ENCODE assay signal across 8 cellular contexts in genomic region chr15:73633111-73633990, GRCh38. TPM values are rescaled to one million over a fixed set of nuclear protein-coding genes. Genes with fewer than 3 reads are reported as not detected.
DNase-seq lines count a peak whose midpoint lies in the region; ATAC-seq and TF ChIP-seq lines count a peak whose summit lies in the region.

NPTN (minus strand) TSS chr15:73633389; CDS start chr15:73633215, 174 bp downstream.

- H2AFZ ChIP-seq in ACC112 (ENCODE audit: low read length, unreplicated experiment) (peak within 1 kb of the TSS; percentile 16), mammary epithelial cell (ENCODE audit: low read depth, low read length) (peak within 1 kb of the TSS; percentile 43), smooth muscle cell (ENCODE audit: low read depth) (no peak within 1 kb of the TSS)

- H3K9ac ChIP-seq in mammary epithelial cell (ENCODE audit: insufficient read depth, low read length) (peak within 1 kb of the TSS; percentile 84), smooth muscle cell (ENCODE audit: low read depth) (peak within 1 kb of the TSS; percentile 96)

- H3K4me2 ChIP-seq in mammary epithelial cell (ENCODE audit: insufficient read depth, low read depth, low read length) = peak within 1 kb of the TSS; percentile 92
- H3K4me2 ChIP-seq in smooth muscle cell = peak within 1 kb of the TSS; percentile 91

- peak; percentile 28; the same call in 1 of the 2 replicates for TF ChIP-seq CTCF in WERI-Rb-1 (IDR thresholded peaks at IDR 0.05; ENCODE audit: low read depth, low read length)
- TF ChIP-seq CTCF in mammary epithelial cell (conservative IDR thresholded peaks at IDR 0.05 in 1 of 2, IDR thresholded peaks at IDR 0.05 in 1 of 2; ENCODE audit: extremely low read depth in 1 of 2, insufficient read depth in 1 of 2, low read depth in 1 of 2, low read length in 2 of 2) = no peak
- no peak for TF ChIP-seq CTCF in smooth muscle cell (IDR thresholded peaks at IDR 0.05; ENCODE audit: borderline replicate concordance, insufficient read depth, poor library complexity, severe bottlenecking)

- DNase-seq in NCI-H2196 treated with DMSO at 0.1 percent for 48 hours (lab: John Stamatoyannopoulos, UW; ENCODE audit: unreplicated experiment) (peak; percentile 91), WERI-Rb-1 (peak; percentile 98), mammary epithelial cell (peak; percentile 98), iPS-NIHi11 (ENCODE audit: low spot score) (peak; percentile 97), smooth muscle cell (lab: John Stamatoyannopoulos, UW; ENCODE audit: unreplicated experiment) (peak; percentile 94)

- CTCF ChIA-PET in mammary epithelial cell (lab: Charles Lee; ENCODE audit: low non-redundant PET) = interaction anchor here (1.0 kb wide), 1 partner anchor 73 kb away, joined by 3 read pairs; no protein-coding TSS in a partner anchor

- no peaks in the 10 kb centered on the region for H3K27me3 ChIP-seq in ACC112 (ENCODE audit: insufficient read depth, low read length)
- no peaks in the 10 kb centered on the region for H3K27me3 ChIP-seq in WERI-Rb-1 (ENCODE audit: insufficient read depth, low read depth, severe bottlenecking)
- no peaks in the 10 kb centered on the region for H3K27me3 ChIP-seq in mammary epithelial cell (ENCODE audit: insufficient read depth, low read length)
- H3K27me3 ChIP-seq in smooth muscle cell (ENCODE audit: low read depth) = no peaks in the 10 kb centered on the region

- H3K4me1 ChIP-seq in ACC112 (ENCODE audit: control insufficient read depth, insufficient read depth, low read length, unreplicated experiment) = peaks cover 42% of the 10 kb centered on the region
- H3K4me1 ChIP-seq in mammary epithelial cell (ENCODE audit: insufficient read depth, low read length) = peaks cover 58% of the 10 kb centered on the region
- peaks cover 46% of the 10 kb centered on the region for H3K4me1 ChIP-seq in smooth muscle cell (ENCODE audit: low read depth)

- H4K20me1 ChIP-seq in mammary epithelial cell (ENCODE audit: insufficient read depth, low read length) (peaks cover 2% of the 10 kb centered on the region), smooth muscle cell (ENCODE audit: low read depth) (peaks cover 41% of the 10 kb centered on the region)

- H3K79me2 ChIP-seq in ACC112 (ENCODE audit: control insufficient read depth, insufficient read depth, low read length, unreplicated experiment) = peaks cover 44% of the 10 kb centered on the region
- H3K79me2 ChIP-seq in mammary epithelial cell (ENCODE audit: insufficient read depth, low read length) = peaks cover 46% of the 10 kb centered on the region
- H3K79me2 ChIP-seq in smooth muscle cell (ENCODE audit: low read depth) = peaks cover 46% of the 10 kb centered on the region

- WGBS in mammary epithelial cell (ENCODE audit: low coverage, missing lambda C conversion rate) = 2% methylated on average over 16 of the region's 62 CpGs
- WGBS in smooth muscle cell (ENCODE audit: low lambda C conversion rate) = 6% methylated on average over 22 of the region's 62 CpGs

- in situ Hi-C loops in mammary epithelial cell (cut with MboI; ENCODE audit: low sequenced_read_pairs in 2 of 2) = loop anchor here in 1 of 2 donors (10.0 kb wide), 1 partner anchor 59 kb away; no protein-coding TSS in a partner anchor

- TSS peak; percentile 93 for BruUV-seq in mammary epithelial cell (replicated peaks; lab: Mats Ljungman, UMichigan)

- intact Hi-C loops in mammary epithelial cell (cut with micrococcal nuclease) = loop anchor here (2.0 to 5.0 kb wide), 2 partner anchors 51 to 56 kb away; partner anchors contain the start of gene CD276

- ATAC-seq in GM18870 (IDR thresholded peaks at IDR 0.05; ENCODE audit: unreplicated experiment) (peak; percentile 62), HG03135 (IDR thresholded peaks at IDR 0.05; ENCODE audit: unreplicated experiment) (peak; percentile 92)

- peak within 1 kb of the TSS; percentile 88 for H3K4me3 ChIP-seq in ACC112 (ENCODE audit: low read depth, low read length)
- H3K4me3 ChIP-seq in WERI-Rb-1 (ENCODE audit: low read depth, low read length) = peak within 1 kb of the TSS; percentile 88
- H3K4me3 ChIP-seq in mammary epithelial cell (replicated peaks in 1 of 3; ENCODE audit: insufficient read depth in 1 of 3, low read depth in 2 of 3, low read length in 3 of 3) = peak within 1 kb of the TSS; percentile 59 to 78 (median 74)
- peak within 1 kb of the TSS; percentile 81 for H3K4me3 ChIP-seq in smooth muscle cell

- dilution Hi-C loops in mammary epithelial cell (cut with HindIII; ENCODE audit: low sequenced_read_pairs) = loop anchor here (5.0 kb wide), 2 partner anchors 36 to 64 kb away; no protein-coding TSS in a partner anchor

- H3F3A ChIP-seq in smooth muscle cell (ENCODE audit: low read depth) = peaks cover 7% of the 10 kb centered on the region

- H3K36me3 ChIP-seq in ACC112 (ENCODE audit: insufficient read depth, low read length) (no peaks in the 10 kb centered on the region), WERI-Rb-1 (no peaks in the 10 kb centered on the region), mammary epithelial cell (ENCODE audit: insufficient read depth, low read length) (no peaks in the 10 kb centered on the region), smooth muscle cell (ENCODE audit: low read depth) (no peaks in the 10 kb centered on the region)

- H3K9me3 ChIP-seq in WERI-Rb-1 (ENCODE audit: severe bottlenecking) (no peaks in the 10 kb centered on the region), mammary epithelial cell (replicated peaks; ENCODE audit: insufficient read depth, low read length) (no peaks in the 10 kb centered on the region), smooth muscle cell (replicated peaks; ENCODE audit: low read depth) (no peaks in the 10 kb centered on the region)

- peak within 1 kb of the TSS; percentile 93 for H3K27ac ChIP-seq in ACC112 (ENCODE audit: low read depth, low read length)
- peak within 1 kb of the TSS; percentile 80 for H3K27ac ChIP-seq in WERI-Rb-1
- H3K27ac ChIP-seq in mammary epithelial cell (ENCODE audit: insufficient read depth, low read depth, low read length) = peak within 1 kb of the TSS; percentile 96
- H3K27ac ChIP-seq in smooth muscle cell (ENCODE audit: low read depth) = peak within 1 kb of the TSS; percentile 99

RNA-seq across cellular contexts. Expression of gene NPTN, which starts in this region (rescaled TPM):
- total RNA-seq in mammary epithelial cell = 100 to 1,000 TPM; 118 to 143 TPM
- polyA plus RNA-seq in mammary epithelial cell = 206 TPM
- polyA minus RNA-seq in mammary epithelial cell = 246 TPM
- total RNA-seq in smooth muscle cell = 189 and 215 TPM in 2 replicates
- polyA plus RNA-seq in smooth muscle cell = 153 TPM in 2 replicates

Comparison
In these comparisons a context has a peak if more than half of its experiments do, and no peak if none do; other contexts are left out.
1. Peak in every context shown above with its lines: DNase-seq, ATAC-seq, H3K4me3 ChIP-seq and H3K27ac ChIP-seq.